In genomic region chr5:133877351-133878235, GRCh38 we compare ENCODE assay signal across 27 cellular contexts.
DNase-seq lines count a peak whose midpoint lies in the region; ATAC-seq and TF ChIP-seq lines count a peak whose summit lies in the region.
"Had no signal": no experiment of that assay in that cellular context is flagged by ENCODE, and none has a peak within 500 bp of the region (broad histone marks: within the 10 kb centered on the region; RNA-seq: fewer than 3 reads in every experiment).

No MANE protein-coding gene starts in this region.

- no peak for ATAC-seq in stimulated activated naive CD8-positive, alpha-beta T cell treated with anti-CD3 and anti-CD28 coated beads, Interleukin-15, amount 100 ng/mL, for 72 hours
- peak; percentile 60 for ATAC-seq in activated B cell treated with CpG ODN at 0.5 μM for 24 hours (ENCODE audit: low read depth)
- ATAC-seq in HG03135 (IDR thresholded peaks at IDR 0.05; ENCODE audit: unreplicated experiment): no peak
- ATAC-seq: A549; body of pancreas; CD8-positive, alpha-beta T cell; foreskin keratinocyte; heart left ventricle; pancreas had no signal

- no peak for TF ChIP-seq CTCF in activated B cell treated with CpG ODN at 0.5 μM for 24 hours (IDR thresholded peaks at IDR 0.05)

- H3K4me1 Mint-ChIP-seq in stimulated activated naive CD8-positive, alpha-beta T cell treated with anti-CD3 and anti-CD28 coated beads, Interleukin-15, Interleukin-2, amounts not matched to agents 100 ng/mL and 50 ng/mL, for 24 hours (ENCODE audit: low read depth): peaks cover 47% of the 10 kb centered on the region
- H3K4me1 Mint-ChIP-seq in stimulated activated naive CD8-positive, alpha-beta T cell treated with anti-CD3 and anti-CD28 coated beads, Interleukin-15, amount 100 ng/mL, for 72 hours: peaks cover 52% of the 10 kb centered on the region
- peaks cover 28% of the 10 kb centered on the region for H3K4me1 Mint-ChIP-seq in activated B cell treated with CpG ODN at 0.5 μM for 24 hours
- H3K4me1 Mint-ChIP-seq: activated naive CD4-positive, alpha-beta T cell treated with anti-CD3 and anti-CD28 coated beads, Interleukin-2, amount 10 ng/mL, durations not matched to agents 7 days and 5 days had no signal

- no peak overlapping the region for H3K4me3 Mint-ChIP-seq in stimulated activated naive CD8-positive, alpha-beta T cell treated with anti-CD3 and anti-CD28 coated beads, Interleukin-15, Interleukin-2, amounts not matched to agents 100 ng/mL and 50 ng/mL, for 24 hours
- no peak overlapping the region for H3K4me3 Mint-ChIP-seq in stimulated activated naive CD8-positive, alpha-beta T cell treated with anti-CD3 and anti-CD28 coated beads, Interleukin-15, amount 100 ng/mL, for 72 hours
- H3K4me3 Mint-ChIP-seq in activated B cell treated with CpG ODN at 0.5 μM for 24 hours: no peak overlapping the region
- H3K4me3 Mint-ChIP-seq: activated CD4-positive, alpha-beta T cell treated with anti-CD3 and anti-CD28 coated beads, Interleukin-2, amount 10 ng/mL, durations not matched to agents 7 days and 5 days; activated naive CD4-positive, alpha-beta T cell treated with anti-CD3 and anti-CD28 coated beads, Interleukin-2, amount 10 ng/mL, durations not matched to agents 7 days and 5 days; CD8-positive, alpha-beta T cell had no signal

- intact Hi-C loops in activated B cell treated with CpG ODN at 0.5 μM for 24 hours (cut with micrococcal nuclease): no loop called here

- CTCF ChIA-PET in activated B cell treated with CpG ODN at 0.5 μM for 24 hours (lab: Charles Lee): interaction anchor here (1.2 kb wide), 1 partner anchor 67 kb away, joined by 3 read pairs; no protein-coding TSS in a partner anchor

- no peak for DNase-seq in stimulated activated naive CD8-positive, alpha-beta T cell treated with anti-CD3 and anti-CD28 coated beads, Interleukin-15, amount 100 ng/mL, for 72 hours
- no peak for DNase-seq in activated B cell treated with CpG ODN at 0.5 μM for 24 hours
- peak; percentile 68 for DNase-seq in myocyte (ENCODE audit: low read depth)
- no peak for DNase-seq in NCI-H1092 treated with DMSO at 0.1 percent for 48 hours (lab: John Stamatoyannopoulos, UW)
- no peak for DNase-seq in NCI-H2029 treated with DMSO at 0.1 percent for 48 hours (lab: John Stamatoyannopoulos, UW)
- DNase-seq in SW480 (ENCODE audit: low spot score): no peak
- DNase-seq: activated CD4-positive, alpha-beta T cell treated with anti-CD3 and anti-CD28 coated beads, Interleukin-2, amount 10 ng/mL, durations not matched to agents 7 days and 5 days; activated naive CD4-positive, alpha-beta T cell treated with anti-CD3 and anti-CD28 coated beads, Interleukin-2, amount 10 ng/mL, durations not matched to agents 7 days and 5 days; adrenal gland; AML-193; body of pancreas; CD8-positive, alpha-beta T cell; cerebellar nuclear complex; esophagus squamous epithelium; foreskin keratinocyte; GOT3; heart left ventricle; NCI-H1417 treated with DMSO at 0.1 percent for 48 hours; NCI-H2081 treated with DMSO at 0.1 percent for 48 hours; NCI-H748 treated with DMSO at 0.1 percent for 48 hours; pancreas; retina; SIG-M5; stimulated activated naive CD4-positive, alpha-beta T cell treated with Interleukin-2 at 50 U/mL for 16 hours had no signal

- H3K36me3 Mint-ChIP-seq in stimulated activated naive CD8-positive, alpha-beta T cell treated with anti-CD3 and anti-CD28 coated beads, Interleukin-15, Interleukin-2, amounts not matched to agents 100 ng/mL and 50 ng/mL, for 24 hours (ENCODE audit: low read depth): no peaks in the 10 kb centered on the region
- H3K36me3 Mint-ChIP-seq in activated B cell treated with CpG ODN at 0.5 μM for 24 hours (ENCODE audit: low read depth): no peaks in the 10 kb centered on the region
- H3K36me3 Mint-ChIP-seq: activated naive CD4-positive, alpha-beta T cell treated with anti-CD3 and anti-CD28 coated beads, Interleukin-2, amount 10 ng/mL, durations not matched to agents 7 days and 5 days; CD8-positive, alpha-beta T cell had no signal

- POLR2A ChIA-PET in activated B cell treated with CpG ODN at 0.5 μM for 24 hours (lab: Charles Lee): no interaction called here

- peaks cover 7% of the 10 kb centered on the region for H3K9me3 Mint-ChIP-seq in stimulated activated naive CD8-positive, alpha-beta T cell treated with anti-CD3 and anti-CD28 coated beads, Interleukin-15, Interleukin-2, amounts not matched to agents 100 ng/mL and 50 ng/mL, for 24 hours
- H3K9me3 Mint-ChIP-seq in stimulated activated naive CD8-positive, alpha-beta T cell treated with anti-CD3 and anti-CD28 coated beads, Interleukin-15, amount 100 ng/mL, for 72 hours: peaks cover 13% of the 10 kb centered on the region in 2 donors
- peaks cover 3% of the 10 kb centered on the region for H3K9me3 Mint-ChIP-seq in activated B cell treated with CpG ODN at 0.5 μM for 24 hours

- H3K27ac Mint-ChIP-seq in stimulated activated naive CD8-positive, alpha-beta T cell treated with anti-CD3 and anti-CD28 coated beads, Interleukin-15, Interleukin-2, amounts not matched to agents 100 ng/mL and 50 ng/mL, for 24 hours: peak overlapping the region; percentile 63
- H3K27ac Mint-ChIP-seq in stimulated activated naive CD8-positive, alpha-beta T cell treated with anti-CD3 and anti-CD28 coated beads, Interleukin-15, amount 100 ng/mL, for 72 hours: no peak overlapping the region
- no peak overlapping the region for H3K27ac Mint-ChIP-seq in activated B cell treated with CpG ODN at 0.5 μM for 24 hours
- H3K27ac Mint-ChIP-seq: activated CD4-positive, alpha-beta T cell treated with anti-CD3 and anti-CD28 coated beads, Interleukin-2, amount 10 ng/mL, durations not matched to agents 7 days and 5 days; activated naive CD4-positive, alpha-beta T cell treated with anti-CD3 and anti-CD28 coated beads, Interleukin-2, amount 10 ng/mL, durations not matched to agents 7 days and 5 days; CD8-positive, alpha-beta T cell had no signal

- peaks cover 12% of the 10 kb centered on the region for H3K27me3 Mint-ChIP-seq in stimulated activated naive CD8-positive, alpha-beta T cell treated with anti-CD3 and anti-CD28 coated beads, Interleukin-15, Interleukin-2, amounts not matched to agents 100 ng/mL and 50 ng/mL, for 24 hours
- peaks cover 10% of the 10 kb centered on the region for H3K27me3 Mint-ChIP-seq in stimulated activated naive CD8-positive, alpha-beta T cell treated with anti-CD3 and anti-CD28 coated beads, Interleukin-15, amount 100 ng/mL, for 72 hours
- H3K27me3 Mint-ChIP-seq in activated B cell treated with CpG ODN at 0.5 μM for 24 hours: no peaks in the 10 kb centered on the region
